In genomic region chr1:207868252-207868768, GRCh38 we compare ENCODE assay signal across 9 cellular contexts. TPM values are rescaled to one million over a fixed set of nuclear protein-coding genes. Genes with fewer than 3 reads are reported as not detected.
DNase-seq lines count a peak whose midpoint lies in the region; ATAC-seq and TF ChIP-seq lines count a peak whose summit lies in the region.
"Had no signal": no experiment of that assay in that cellular context is flagged by ENCODE, and none has a peak within 500 bp of the region (broad histone marks: within the 10 kb centered on the region; RNA-seq: fewer than 3 reads in every experiment).

No MANE protein-coding gene starts in this region.

- peak overlapping the region; percentile 77 for H3K27ac ChIP-seq in RWPE1
- peak overlapping the region; percentile 95 for H3K27ac ChIP-seq in lower lobe of right lung
- H3K27ac ChIP-seq in suprapubic skin: peak overlapping the region; percentile 95

- H3K36me3 ChIP-seq in lower lobe of right lung: peaks cover 20% of the 10 kb centered on the region
- peaks cover 6% of the 10 kb centered on the region for H3K36me3 ChIP-seq in suprapubic skin

- no peaks in the 10 kb centered on the region for H3K27me3 Mint-ChIP-seq in dendritic cell treated with granulocyte-macrophage colony-stimulating factor and Interleukin-4, amounts not matched to agents 40 ng/mL and 50 ng/mL, for 4 days

- H3K4me1 ChIP-seq in lower lobe of right lung (peaks cover 84% of the 10 kb centered on the region), suprapubic skin (peaks cover 88% of the 10 kb centered on the region)

- peaks cover 45% of the 10 kb centered on the region for H3K36me3 Mint-ChIP-seq in dendritic cell treated with granulocyte-macrophage colony-stimulating factor and Interleukin-4, amounts not matched to agents 40 ng/mL and 50 ng/mL, for 4 days (ENCODE audit: low read depth)

- TF ChIP-seq CTCF in RWPE1 (conservative IDR thresholded peaks at IDR 0.05; ENCODE audit: low read depth) (no peak), lower lobe of right lung (IDR thresholded peaks at IDR 0.05) (no peak), suprapubic skin (IDR thresholded peaks at IDR 0.05) (no peak)

- ATAC-seq in GM21825 (IDR thresholded peaks at IDR 0.05; ENCODE audit: unreplicated experiment) (peak; percentile 15), lower lobe of right lung (peak; percentile 48 to 55), GM18505 (IDR thresholded peaks at IDR 0.05; ENCODE audit: unreplicated experiment) (no peak)

- DNase-seq in COLO668 (lab: John Stamatoyannopoulos, UW; ENCODE audit: unreplicated experiment) (peak; percentile 56), RWPE1 (ENCODE audit: low spot score) (peak; percentile 53), lower lobe of right lung (peak; percentile 68), suprapubic skin (ENCODE audit: low spot score in 2 of 2) (peak in 1 of 2 donors; percentile 84), iPS-NIHi11 (ENCODE audit: low spot score) (no peak)

- peak overlapping the region; percentile 83 for H3K27ac Mint-ChIP-seq in dendritic cell treated with granulocyte-macrophage colony-stimulating factor and Interleukin-4, amounts not matched to agents 40 ng/mL and 50 ng/mL, for 4 days

- peaks cover 88% of the 10 kb centered on the region for H3K4me1 Mint-ChIP-seq in dendritic cell treated with granulocyte-macrophage colony-stimulating factor and Interleukin-4, amounts not matched to agents 40 ng/mL and 50 ng/mL, for 4 days (ENCODE audit: low read depth)

- H3K27me3 ChIP-seq in lower lobe of right lung (ENCODE audit: low read depth) (no peaks in the 10 kb centered on the region), suprapubic skin (no peaks in the 10 kb centered on the region)

- TF ChIP-seq POLR2A in suprapubic skin (IDR thresholded peaks at IDR 0.05) (no peak), GM18505 (IDR thresholded peaks at IDR 0.05; ENCODE audit: borderline replicate concordance, extremely low read depth, insufficient read depth, insufficient read length) (no peak)

- CTCF ChIA-PET in RWPE1 (lab: Yijun Ruan, JAX): interaction anchor here (0.6 to 2.6 kb wide), 8 partner anchors 16 to 70 kb away, joined by 3 to 30 read pairs (median 8); no protein-coding TSS in a partner anchor

- H3K4me3 Mint-ChIP-seq in dendritic cell treated with granulocyte-macrophage colony-stimulating factor and Interleukin-4, amounts not matched to agents 40 ng/mL and 50 ng/mL, for 4 days: peak overlapping the region; percentile 91

- POLR2A ChIA-PET in RWPE1 (lab: Yijun Ruan, JAX; ENCODE audit: low non-redundant PET): interaction anchor here (0.8 kb wide), 1 partner anchor 34 kb away, joined by 3 read pairs; no protein-coding TSS in a partner anchor

- no peak for TF ChIP-seq EP300 in suprapubic skin (IDR thresholded peaks at IDR 0.05)

- intact Hi-C loops in dendritic cell treated with granulocyte-macrophage colony-stimulating factor and Interleukin-4, amounts not matched to agents 40 ng/mL and 50 ng/mL, for 4 days (cut with micrococcal nuclease): no loop called here
- intact Hi-C loops in lower lobe of right lung (cut with DNase I): loop anchor here (5.0 kb wide), 1 partner anchor 41 kb away; no protein-coding TSS in a partner anchor

- WGBS in suprapubic skin: under 1% methylated on average over 21 of the region's 24 CpGs

- peak overlapping the region; percentile 88 for H3K4me3 ChIP-seq in lower lobe of right lung
- peak overlapping the region; percentile 83 for H3K4me3 ChIP-seq in suprapubic skin

- no peaks in the 10 kb centered on the region for H3K9me3 ChIP-seq in lower lobe of right lung
- H3K9me3 ChIP-seq in suprapubic skin: no peaks in the 10 kb centered on the region

- H3K9me3 Mint-ChIP-seq in dendritic cell treated with granulocyte-macrophage colony-stimulating factor and Interleukin-4, amounts not matched to agents 40 ng/mL and 50 ng/mL, for 4 days: no peaks in the 10 kb centered on the region

RNA-seq across cellular contexts. Expression of gene CD34, which starts 42.6 kb away (rescaled TPM):
- total RNA-seq in lower lobe of right lung (44.6 TPM), suprapubic skin (10 to 100 TPM; 11.1 to 31.1 (median 17.1) TPM)
- total RNA-seq: T-helper 1 cell treated with Interleukin-12 subunit alpha and Interleukin-12 subunit beta and Interleukin-4 antibody, amounts not matched to agents 30 ng/mL and 1 ng/mL, for 36 hours had no signal
